Comparison of ENCODE assay signal across 8 cellular contexts in the genomic region with DNA sequence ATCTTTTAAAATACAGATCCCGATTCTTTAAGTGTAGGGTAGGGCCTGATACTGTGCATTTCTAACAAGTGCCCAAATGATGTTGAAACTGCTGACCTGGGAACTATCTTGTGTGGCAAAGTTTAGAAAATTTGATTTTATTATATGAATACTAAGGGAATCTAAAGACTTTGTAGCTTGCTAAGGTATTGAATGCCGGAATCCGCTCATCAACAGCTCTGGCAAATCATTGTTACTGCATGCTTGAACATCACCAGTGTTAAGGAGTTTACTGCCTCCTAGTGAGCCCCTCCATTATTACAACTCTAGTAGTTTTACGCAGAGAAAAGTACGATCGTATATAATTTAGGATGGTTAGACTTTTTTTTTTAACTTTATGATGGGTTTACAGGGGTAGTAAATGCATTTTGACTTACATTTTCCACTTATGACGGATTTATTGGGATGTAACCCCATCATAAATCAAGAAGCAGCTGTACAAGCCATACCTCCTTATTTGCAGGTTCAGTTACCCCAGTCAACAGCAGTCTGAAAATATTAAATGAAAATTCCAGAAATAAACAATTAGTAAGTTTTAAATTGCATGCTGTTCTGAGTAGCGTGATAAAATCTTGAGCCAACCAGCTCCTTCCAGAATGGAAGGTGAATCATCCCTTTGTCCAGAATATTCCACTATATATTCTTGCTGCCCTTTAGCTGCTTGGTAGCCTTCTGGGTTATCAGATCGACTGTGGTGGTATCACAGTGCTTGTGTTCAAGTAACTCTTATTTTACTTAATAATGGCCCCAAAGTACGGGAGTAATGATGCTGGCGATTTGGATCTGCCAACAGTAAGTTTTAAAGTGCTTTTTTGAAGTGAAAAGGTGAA. TPM values are rescaled to one million over a fixed set of nuclear protein-coding genes. Genes with fewer than 3 reads are reported as not detected.
DNase-seq lines count a peak whose midpoint lies in the region; ATAC-seq and TF ChIP-seq lines count a peak whose summit lies in the region.

No MANE protein-coding gene starts in this region.

- H3K79me2 ChIP-seq in HCT116 (ENCODE audit: insufficient read depth, low read length) (peaks cover 30% of the 10 kb centered on the region), PC-9 (ENCODE audit: low read depth) (peaks cover 31% of the 10 kb centered on the region)

- POLR2A ChIA-PET in activated CD4-positive, alpha-beta T cell treated with anti-CD3 and anti-CD28 coated beads for 36 hours (lab: Charles Lee) = interaction anchor here (0.7 kb wide), 1 partner anchor 21 kb away, joined by 7 read pairs; no protein-coding TSS in a partner anchor
- POLR2A ChIA-PET in HCT116 (lab: Charles Lee) = no interaction called here
- POLR2A ChIA-PET in PC-9 (lab: Charles Lee; ENCODE audit: unreplicated experiment) = no interaction called here

- H3K36me3 ChIP-seq in HCT116 (ENCODE audit: control insufficient read depth in 1 of 2, insufficient read depth in 2 of 2, low read length in 2 of 2) = peaks cover 8 to 17% of the 10 kb centered on the region in 2 experiments; a peak in 3 of 4 replicates
- peaks cover 23% of the 10 kb centered on the region for H3K36me3 ChIP-seq in PC-9 (ENCODE audit: low read depth)
- H3K36me3 ChIP-seq in left ventricle myocardium inferior = peaks cover 27% of the 10 kb centered on the region
- peaks cover 0 to 5% of the 10 kb centered on the region in 2 donors for H3K36me3 ChIP-seq in prostate gland

- no peaks in the 10 kb centered on the region for H3K27me3 Mint-ChIP-seq in activated CD4-positive, alpha-beta T cell treated with anti-CD3 and anti-CD28 coated beads for 36 hours

- H3K27me3 ChIP-seq in HCT116 (ENCODE audit: insufficient read depth, low read length) (no peaks in the 10 kb centered on the region), PC-9 (ENCODE audit: insufficient read depth, low read depth) (no peaks in the 10 kb centered on the region), left ventricle myocardium inferior (ENCODE audit: low read depth) (no peaks in the 10 kb centered on the region), prostate gland (replicated peaks; ENCODE audit: insufficient read depth) (no peaks in the 10 kb centered on the region)

- peaks cover 47% of the 10 kb centered on the region for H3K4me1 Mint-ChIP-seq in activated CD4-positive, alpha-beta T cell treated with anti-CD3 and anti-CD28 coated beads for 36 hours

- BruUV-seq in HCT116 (replicated peaks; lab: Mats Ljungman, UMichigan) (no TSS peak), PC-9 (replicated peaks; lab: Mats Ljungman, UMichigan) (no TSS peak)

- H3K27ac ChIP-seq in HCT116 (ENCODE audit: low read depth, low read length) (peak overlapping the region; percentile 81), PC-9 (peak overlapping the region; percentile 84), left ventricle myocardium inferior (replicated peaks) (peak overlapping the region; percentile 92), prostate gland (peak overlapping the region; percentile 80 to 82)

- peaks cover 6% of the 10 kb centered on the region for H3F3A ChIP-seq in PC-9 (ENCODE audit: insufficient read depth, low read depth)

- peak overlapping the region; percentile 95 for H3K4me3 Mint-ChIP-seq in activated CD4-positive, alpha-beta T cell treated with anti-CD3 and anti-CD28 coated beads for 36 hours

- H3K9ac ChIP-seq in HCT116 (ENCODE audit: low read length) = peak overlapping the region; percentile 86

- CTCF ChIA-PET in activated CD4-positive, alpha-beta T cell treated with anti-CD3 and anti-CD28 coated beads for 36 hours (lab: Charles Lee) = interaction anchor here (0.5 to 2.4 kb wide), 19 partner anchors 8 to 386 kb away, joined by 3 to 18 read pairs (median 5); no protein-coding TSS in a partner anchor
- CTCF ChIA-PET in HCT116 (lab: Charles Lee) (interaction anchor here (1.0 to 2.5 kb wide), 4 partner anchors 32 to 469 kb away, joined by 4 to 8 read pairs (median 6); no protein-coding TSS in a partner anchor), PC-9 (lab: Charles Lee) (interaction anchor here (0.6 kb wide), 1 partner anchor 131 kb away, joined by 3 read pairs; no protein-coding TSS in a partner anchor)

- TF ChIP-seq CTCF in HCT116 (IDR thresholded peaks at IDR 0.05 in 2 of 3, conservative IDR thresholded peaks at IDR 0.05 in 1 of 3; ENCODE audit: borderline replicate concordance in 1 of 3, insufficient read depth in 1 of 3, low read depth in 2 of 3, low read length in 2 of 3) = peak; percentile 54 to 78 (median 67); a peak in 5 of 6 replicates
- peak; percentile 89 for TF ChIP-seq CTCF in PC-9 (conservative IDR thresholded peaks at IDR 0.05)
- peak; percentile 76 for TF ChIP-seq CTCF in left ventricle myocardium inferior (IDR thresholded peaks at IDR 0.05; ENCODE audit: borderline replicate concordance)
- TF ChIP-seq CTCF in prostate gland (IDR thresholded peaks at IDR 0.05) = peak in 3 of 4 experiments; percentile 59 to 74 (median 64)

- H3K4me1 ChIP-seq in HCT116 (ENCODE audit: control insufficient read depth in 1 of 2, insufficient read depth in 2 of 2, low read length in 2 of 2) (peaks cover 18 to 34% of the 10 kb centered on the region in 2 experiments), PC-9 (replicated peaks; ENCODE audit: insufficient read depth) (peaks cover 25% of the 10 kb centered on the region), left ventricle myocardium inferior (peaks cover 62% of the 10 kb centered on the region), prostate gland (replicated peaks) (no peaks in the 10 kb centered on the region)

- peaks cover 26% of the 10 kb centered on the region for H3K36me3 Mint-ChIP-seq in activated CD4-positive, alpha-beta T cell treated with anti-CD3 and anti-CD28 coated beads for 36 hours (ENCODE audit: low read depth)

- peak; percentile 60 for DNase-seq in activated CD4-positive, alpha-beta T cell treated with anti-CD3 and anti-CD28 coated beads for 36 hours
- no peak for DNase-seq in activated CD4-positive, alpha-beta T cell treated with anti-CD3 and anti-CD28 coated beads for 1 hour
- DNase-seq in HCT116 (ENCODE audit: low read depth, low spot score) = peak; percentile 54
- DNase-seq in LHCN-M2 (ENCODE audit: low read depth) = peak; percentile 80
- DNase-seq in PC-9 = peak; percentile 26 to 79
- DNase-seq in amniotic stem cell (lab: John Stamatoyannopoulos, UW) = peak; percentile 73
- no peak for DNase-seq in left ventricle myocardium inferior
- peak; percentile 49 for DNase-seq in prostate gland (ENCODE audit: low spot score)

- no peaks in the 10 kb centered on the region for H3K9me2 ChIP-seq in HCT116 (ENCODE audit: insufficient read depth)
- H3K9me2 ChIP-seq in PC-9 (ENCODE audit: insufficient read depth) = no peaks in the 10 kb centered on the region

- TF ChIP-seq RAD21 in HCT116 (IDR thresholded peaks at IDR 0.05; ENCODE audit: low read depth) = peak; percentile 51

- H2AFZ ChIP-seq in HCT116 (ENCODE audit: low read depth, low read length, poor library complexity, severe bottlenecking) = peak overlapping the region; percentile 60
- H2AFZ ChIP-seq in PC-9 = peak overlapping the region; percentile 97

- RAD21 ChIA-PET in HCT116 (lab: Charles Lee; ENCODE audit: low non-redundant PET in 1 of 2, low total read pairs in 2 of 2, uncharacterized antibody in 2 of 2, unreplicated experiment in 2 of 2) = interaction anchor here in 1 of 2 experiments (0.8 kb wide), 1 partner anchor 469 kb away, joined by 3 read pairs; no protein-coding TSS in a partner anchor

- peak; percentile 65 for ATAC-seq in activated CD4-positive, alpha-beta T cell treated with anti-CD3 and anti-CD28 coated beads for 36 hours
- ATAC-seq in HCT116 = peak; percentile 52

- no peaks in the 10 kb centered on the region for H3K9me3 Mint-ChIP-seq in activated CD4-positive, alpha-beta T cell treated with anti-CD3 and anti-CD28 coated beads for 36 hours (ENCODE audit: low read depth)

- H3K4me2 ChIP-seq in HCT116 (ENCODE audit: low read length) (peak overlapping the region; percentile 89), PC-9 (peak overlapping the region; percentile 87)

- WGBS in prostate gland = 25% methylated on average over 11 of the region's 11 CpGs

- intact Hi-C loops in activated CD4-positive, alpha-beta T cell treated with anti-CD3 and anti-CD28 coated beads for 36 hours (cut with DNase I, micrococcal nuclease) = loop anchor here (1.0 to 10.0 kb wide), 5 partner anchors 29 to 1051 kb away; a partner anchor contains a TSS
- intact Hi-C loops in HCT116 (cut with micrococcal nuclease) (no loop called here), PC-9 (cut with micrococcal nuclease; ENCODE audit: unreplicated experiment) (loop anchor here (2.0 to 10.0 kb wide), 3 partner anchors 42 to 229 kb away; no protein-coding TSS in a partner anchor), left ventricle myocardium inferior (cut with micrococcal nuclease) (no loop called here), prostate gland (cut with DNase I) (loop anchor here (5.0 kb wide), 1 partner anchor 537 kb away; a partner anchor contains a TSS)

- peak overlapping the region; percentile 99 for H3K27ac Mint-ChIP-seq in activated CD4-positive, alpha-beta T cell treated with anti-CD3 and anti-CD28 coated beads for 36 hours

- H4K20me1 ChIP-seq in HCT116 (ENCODE audit: insufficient read depth) = no peaks in the 10 kb centered on the region
- peaks cover 10% of the 10 kb centered on the region; the same call in 1 of the 2 replicates for H4K20me1 ChIP-seq in PC-9 (ENCODE audit: insufficient read depth)

- H3K9me3 ChIP-seq in HCT116 (ENCODE audit: control insufficient read depth in 1 of 2, insufficient read depth in 1 of 2, low read depth in 1 of 2, low read length in 2 of 2) (no peaks in the 10 kb centered on the region), PC-9 (ENCODE audit: insufficient read depth, low read depth) (no peaks in the 10 kb centered on the region), left ventricle myocardium inferior (replicated peaks) (no peaks in the 10 kb centered on the region), prostate gland (no peaks in the 10 kb centered on the region)

- H3K4me3 ChIP-seq in HCT116 (replicated peaks in 1 of 2; ENCODE audit: low read depth in 1 of 2, low read length in 2 of 2) (peak overlapping the region; percentile 88 to 91), PC-9 (peak overlapping the region; percentile 95), left ventricle myocardium inferior (peak overlapping the region; percentile 84), prostate gland (peak overlapping the region; percentile 61 to 80)

- TF ChIP-seq POLR2A in HCT116 (IDR thresholded peaks at IDR 0.05; ENCODE audit: borderline replicate concordance, extremely low read depth, insufficient read depth, insufficient read length) (no peak), prostate gland (IDR thresholded peaks at IDR 0.05) (no peak)

RNA-seq across cellular contexts. Expression of a gene that starts 0.9 kb away (rescaled TPM):
- total RNA-seq in activated CD4-positive, alpha-beta T cell treated with anti-CD3 and anti-CD28 coated beads for 36 hours = 10 to 100 TPM; 29.9 to 33.7 TPM
- 31.8 TPM for total RNA-seq in HCT116 (2021; ENCODE audit: unreplicated experiment)
- 13.9 and 14.1 TPM in 2 replicates for polyA plus RNA-seq in HCT116 (2012)
- total RNA-seq in LHCN-M2 (2014; rRNA removed) = 19.8 and 23.2 TPM in 2 replicates
- 8.2 TPM for polyA plus RNA-seq in LHCN-M2 (2012)
- 19.7 and 19.8 TPM in 2 replicates for total RNA-seq in PC-9 (2021)
- 20.9 TPM for total RNA-seq in left ventricle myocardium inferior
- 10 to 100 TPM; 15.8 to 16.1 TPM for total RNA-seq in prostate gland

RNA-seq across cellular contexts. Expression of a gene that starts 1.0 kb away (rescaled TPM):
- 10 to 100 TPM; 26.7 to 34.2 TPM for total RNA-seq in activated CD4-positive, alpha-beta T cell treated with anti-CD3 and anti-CD28 coated beads for 36 hours
- total RNA-seq in HCT116 (2021; ENCODE audit: unreplicated experiment) (28.2 TPM), LHCN-M2 (2014; rRNA removed) (81.4 and 84.6 TPM in 2 replicates), PC-9 (2021) (19.7 and 24.4 TPM in 2 replicates), left ventricle myocardium inferior (35.3 TPM), prostate gland (10 to 100 TPM; 21.2 to 41.9 TPM)
- 11.6 and 16.1 TPM in 2 replicates for polyA plus RNA-seq in HCT116 (2012)
- polyA plus RNA-seq in LHCN-M2 (2012) = 26.8 TPM

Comparison
In these comparisons a context has a peak if more than half of its experiments do, and no peak if none do; other contexts are left out.
1. DNase-seq: peak in activated CD4-positive, alpha-beta T cell treated with anti-CD3 and anti-CD28 coated beads for 36 hours (single experiment), HCT116 (single experiment), LHCN-M2 (single experiment), PC-9 (2 of 2), amniotic stem cell (single experiment) and prostate gland (single experiment); none in activated CD4-positive, alpha-beta T cell treated with anti-CD3 and anti-CD28 coated beads for 1 hour (single experiment) and left ventricle myocardium inferior (single experiment).
2. intact Hi-C loops: an anchor here in activated CD4-positive, alpha-beta T cell treated with anti-CD3 and anti-CD28 coated beads for 36 hours (1.0 to 10.0 kb wide), PC-9 (2.0 to 10.0 kb wide) and prostate gland (5.0 kb wide); none called in HCT116 and left ventricle myocardium inferior.
3. Peak in every context shown above with its lines, with median percentiles within 50 percentile points of each other: H3K27ac ChIP-seq, H3K4me3 ChIP-seq and CTCF ChIP-seq.